In genomic region chr3:160078533-160078932, GRCh38 we compare ENCODE assay signal across 14 cellular contexts.
"Had no signal": no experiment of that assay in that cellular context is flagged by ENCODE, and none has a peak within 500 bp of the region (broad histone marks: within the 10 kb centered on the region; RNA-seq: fewer than 3 reads in every experiment).

No MANE protein-coding gene starts in this region.

- H3K36me3 ChIP-seq: gastrocnemius medialis, neutrophil, suprapubic skin, thyroid gland had no signal

- DNase-seq: erythroblast; gastrocnemius medialis; glutamatergic neuron; islet precursor cell; mucosa of descending colon; naive thymus-derived CD8-positive, alpha-beta T cell; posterior cingulate gyrus; stimulated activated CD4-positive, alpha-beta T cell treated with anti-CD3 and anti-CD28 coated beads, Interleukin-2, amount 100 ng/mL, for 24 hours; stimulated activated naive CD4-positive, alpha-beta T cell treated with Interleukin-2 at 50 U/mL for 16 hours; thyroid gland had no signal

- H3K9me3 ChIP-seq: gastrocnemius medialis, mucosa of descending colon, neutrophil, suprapubic skin, thyroid gland had no signal

- H3K4me3 ChIP-seq: gastrocnemius medialis, mucosa of descending colon, suprapubic skin, thyroid gland had no signal

- H3K27ac ChIP-seq: gastrocnemius medialis, neutrophil, suprapubic skin, thyroid gland had no signal

- ATAC-seq: gastrocnemius medialis; left lobe of liver; mucosa of descending colon; naive thymus-derived CD8-positive, alpha-beta T cell; sciatic nerve had no signal

- H3K4me1 ChIP-seq: gastrocnemius medialis, suprapubic skin, thyroid gland had no signal

- H3K27me3 ChIP-seq: gastrocnemius medialis, neutrophil, suprapubic skin, thyroid gland had no signal
